In genomic region chr1:152044386-152044785, GRCh38 we compare ENCODE assay signal across 17 cellular contexts. TPM values are rescaled to one million over a fixed set of nuclear protein-coding genes. Genes with fewer than 3 reads are reported as not detected.
A peak's percentile ranks its signal among the peaks of the same experiment; 100 is the strongest.
DNase-seq lines count a peak whose midpoint lies in the region; ATAC-seq and TF ChIP-seq lines count a peak whose summit lies in the region.
"Had no signal": no experiment of that assay in that cellular context is flagged by ENCODE, and none has a peak within 500 bp of the region (broad histone marks: within the 10 kb centered on the region; RNA-seq: fewer than 3 reads in every experiment).

No MANE protein-coding gene starts in this region.

- H3K27me3 ChIP-seq in BLaER1 (no peaks in the 10 kb centered on the region), HL-60 (ENCODE audit: insufficient read depth, poor library complexity, severe bottlenecking) (no peaks in the 10 kb centered on the region), trophoblast cell (ENCODE audit: insufficient read depth, low read length) (no peaks in the 10 kb centered on the region), lower lobe of right lung (ENCODE audit: low read depth) (no peaks in the 10 kb centered on the region)

- H3K79me1 ChIP-seq in trophoblast cell (ENCODE audit: low read length): peaks cover 15% of the 10 kb centered on the region

- H3K4me1 Mint-ChIP-seq in stimulated activated naive B cell treated with anti-CD40 and anti-IgM and Interleukin-4, amounts not matched to agents 10 μg/mL and 1 μg/mL and 100 μg/mL, for 72 hours: peaks cover 10 to 13% of the 10 kb centered on the region in 2 donors

- H3K4ac ChIP-seq in trophoblast cell (ENCODE audit: low read depth, low read length): peak overlapping the region; percentile 33

- WGBS in trophoblast cell (ENCODE audit: extremely low coverage, insufficient coverage, insufficient read length): no CpG with 5 or more reads among the region's 3 CpGs

- ATAC-seq in GM21515 (IDR thresholded peaks at IDR 0.05; ENCODE audit: unreplicated experiment) (no peak), HG03097 (IDR thresholded peaks at IDR 0.05; ENCODE audit: low FRiP score, unreplicated experiment) (no peak), lower lobe of right lung (no peak)
- ATAC-seq in stimulated activated naive B cell treated with anti-CD40 and anti-IgM and Interleukin-4, amounts not matched to agents 10 μg/mL and 1 μg/mL and 100 μg/mL, for 72 hours (replicated peaks): no peak
- ATAC-seq: A549 had no signal

- no peak overlapping the region for H3K23ac ChIP-seq in trophoblast cell (ENCODE audit: low read length)

- no peak overlapping the region for H2AFZ ChIP-seq in trophoblast cell (ENCODE audit: insufficient read depth, low read length, poor library complexity)

- no peak overlapping the region for H3K4me3 Mint-ChIP-seq in stimulated activated naive B cell treated with anti-CD40 and anti-IgM and Interleukin-4, amounts not matched to agents 10 μg/mL and 1 μg/mL and 100 μg/mL, for 72 hours
- H3K4me3 Mint-ChIP-seq: CD4-positive, CD25-positive, alpha-beta regulatory T cell had no signal

- no peak overlapping the region for H3K27ac Mint-ChIP-seq in stimulated activated naive B cell treated with anti-CD40 and anti-IgM and Interleukin-4, amounts not matched to agents 10 μg/mL and 1 μg/mL and 100 μg/mL, for 72 hours

- intact Hi-C loops in lower lobe of right lung (cut with DNase I): no loop called here

- H3K4me3 ChIP-seq in BLaER1 (no peak overlapping the region), HL-60 (replicated peaks; ENCODE audit: insufficient read depth, low read length) (no peak overlapping the region), trophoblast cell (ENCODE audit: low read depth, low read length) (no peak overlapping the region), lower lobe of right lung (no peak overlapping the region)
- H3K4me3 ChIP-seq: A549 had no signal

- peak overlapping the region; percentile 58 for H4K91ac ChIP-seq in trophoblast cell (ENCODE audit: low read depth, low read length)

- H3K4me2 ChIP-seq in BLaER1: peak overlapping the region; percentile 33
- no peak overlapping the region for H3K4me2 ChIP-seq in trophoblast cell (ENCODE audit: low read length)
- H3K4me2 ChIP-seq: A549 had no signal

- H2AK5ac ChIP-seq in trophoblast cell (ENCODE audit: low read length): no peak overlapping the region

- H3K79me2 ChIP-seq in trophoblast cell (ENCODE audit: control insufficient read depth, insufficient read depth, low read length, poor library complexity): no peaks in the 10 kb centered on the region

- H4K8ac ChIP-seq in trophoblast cell (ENCODE audit: low read depth, low read length): no peak overlapping the region

- peak overlapping the region; percentile 63 for H2BK5ac ChIP-seq in trophoblast cell (ENCODE audit: low read depth, low read length, poor library complexity)

- DNase-seq in HL-60 (ENCODE audit: low read depth in 1 of 2, low spot score in 1 of 2): no peak
- DNase-seq in dermis blood vessel endothelial cell: peak; percentile 17
- peak in 1 of 2 donors; percentile 18 for DNase-seq in trophoblast cell
- no peak for DNase-seq in lower lobe of right lung
- DNase-seq in stimulated activated naive B cell treated with anti-CD40 and anti-IgM and Interleukin-4, amounts not matched to agents 10 μg/mL and 1 μg/mL and 100 μg/mL, for 72 hours: no peak
- DNase-seq: CD4-positive, CD25-positive, alpha-beta regulatory T cell; DMS53; NCI-H187 treated with DMSO at 0.1 percent for 48 hours; NCI-H526 treated with DMSO at 0.1 percent for 48 hours; OCI-M1 had no signal

- peak overlapping the region; percentile 18 for H2BK120ac ChIP-seq in trophoblast cell (ENCODE audit: insufficient read depth, low read length, poor library complexity)

- H4K12ac ChIP-seq in trophoblast cell (ENCODE audit: low read depth, low read length): no peak overlapping the region

- peaks cover 30% of the 10 kb centered on the region for H3K4me1 ChIP-seq in BLaER1
- H3K4me1 ChIP-seq in trophoblast cell (ENCODE audit: control insufficient read depth in 1 of 2, insufficient read depth in 2 of 2, low read length in 2 of 2): peaks cover 9 to 15% of the 10 kb centered on the region in 2 experiments
- peaks cover 36% of the 10 kb centered on the region for H3K4me1 ChIP-seq in lower lobe of right lung

- H3K27ac ChIP-seq in BLaER1 (no peak overlapping the region), HL-60 (replicated peaks) (peak overlapping the region; percentile 24; the same call in 1 of the 2 replicates), trophoblast cell (ENCODE audit: low read depth, low read length) (no peak overlapping the region), lower lobe of right lung (no peak overlapping the region)

- H3K27me3 Mint-ChIP-seq in stimulated activated naive B cell treated with anti-CD40 and anti-IgM and Interleukin-4, amounts not matched to agents 10 μg/mL and 1 μg/mL and 100 μg/mL, for 72 hours: peaks cover 5 to 6% of the 10 kb centered on the region in 2 donors
- H3K27me3 Mint-ChIP-seq: CD4-positive, CD25-positive, alpha-beta regulatory T cell had no signal

- H3K36me3 ChIP-seq in BLaER1 (no peaks in the 10 kb centered on the region), trophoblast cell (ENCODE audit: control insufficient read depth in 1 of 2, insufficient read depth in 2 of 2, low read length in 2 of 2) (no peaks in the 10 kb centered on the region), lower lobe of right lung (no peaks in the 10 kb centered on the region)

- no peak overlapping the region for H2BK12ac ChIP-seq in trophoblast cell (ENCODE audit: low read length)

- no peak overlapping the region for H3K18ac ChIP-seq in trophoblast cell (ENCODE audit: low read length)

- no peaks in the 10 kb centered on the region for H3K36me3 Mint-ChIP-seq in stimulated activated naive B cell treated with anti-CD40 and anti-IgM and Interleukin-4, amounts not matched to agents 10 μg/mL and 1 μg/mL and 100 μg/mL, for 72 hours
- H3K36me3 Mint-ChIP-seq: CD4-positive, CD25-positive, alpha-beta regulatory T cell had no signal

- H3K9me3 Mint-ChIP-seq in stimulated activated naive B cell treated with anti-CD40 and anti-IgM and Interleukin-4, amounts not matched to agents 10 μg/mL and 1 μg/mL and 100 μg/mL, for 72 hours: no peaks in the 10 kb centered on the region
- H3K9me3 Mint-ChIP-seq: CD4-positive, CD25-positive, alpha-beta regulatory T cell had no signal

- H3K9me3 ChIP-seq in BLaER1 (no peaks in the 10 kb centered on the region), trophoblast cell (ENCODE audit: insufficient read depth, low read depth, low read length) (no peaks in the 10 kb centered on the region), lower lobe of right lung (no peaks in the 10 kb centered on the region)

- no peak overlapping the region for H3K14ac ChIP-seq in trophoblast cell (ENCODE audit: low read length)

- no peak for TF ChIP-seq CTCF in HL-60 (IDR thresholded peaks at IDR 0.05; ENCODE audit: insufficient read depth, low read length)
- no peak for TF ChIP-seq CTCF in lower lobe of right lung (IDR thresholded peaks at IDR 0.05)

- H4K20me1 ChIP-seq in BLaER1: no peaks in the 10 kb centered on the region

- H3K9ac ChIP-seq in BLaER1 (no peak overlapping the region), trophoblast cell (ENCODE audit: low read length) (no peak overlapping the region)

RNA-seq across cellular contexts. Expression of gene S100A11, which starts 7.6 kb away (rescaled TPM):
- total RNA-seq in dermis blood vessel endothelial cell (12.3 and 24.6 TPM in 2 replicates), lower lobe of right lung (737 TPM)
- polyA plus RNA-seq in trophoblast cell (2013): 4,655 and 4,754 TPM in 2 replicates

RNA-seq across cellular contexts. Expression of gene TCHHL1, which starts 44.5 kb away (rescaled TPM):
- not detected in 2 replicates for total RNA-seq in dermis blood vessel endothelial cell
- polyA plus RNA-seq in trophoblast cell (2013): 0.10 and 0.11 TPM in 2 replicates
- total RNA-seq in lower lobe of right lung: not detected
- total RNA-seq: CD4-positive, CD25-positive, alpha-beta regulatory T cell; HT-29; LHCN-M2; RPMI7951 had no signal
- polyA plus RNA-seq: A549; CD4-positive, CD25-positive, alpha-beta regulatory T cell had no signal

RNA-seq across cellular contexts. Expression of gene S100A10, which starts 50.7 kb away (rescaled TPM):
- total RNA-seq in dermis blood vessel endothelial cell (148 and 239 TPM in 2 replicates), lower lobe of right lung (602 TPM)
- polyA plus RNA-seq in trophoblast cell (2013): 1,216 and 1,221 TPM in 2 replicates

Comparison
In these comparisons a context has a peak if more than half of its experiments do, and no peak if none do; other contexts are left out.
1. RNA of gene S100A11, which starts 7.6 kb away (total RNA-seq): 737 TPM in lower lobe of right lung (single experiment); 12.3 to 24.6 TPM in dermis blood vessel endothelial cell; every median in the first group is over 10 times any median in the second.